In genomic region chr15:74427607-74428441, GRCh38 we compare ENCODE assay signal across 1 cellular context.
TF ChIP-seq lines count a peak whose summit lies in the region.

No MANE protein-coding gene starts in this region.

TF ChIP-seq in HepG2, 621 proteins besides CTCF, POLR2A, EP300 and RAD21 (continued from another document):
- TF ChIP-seq, protein P1, sequence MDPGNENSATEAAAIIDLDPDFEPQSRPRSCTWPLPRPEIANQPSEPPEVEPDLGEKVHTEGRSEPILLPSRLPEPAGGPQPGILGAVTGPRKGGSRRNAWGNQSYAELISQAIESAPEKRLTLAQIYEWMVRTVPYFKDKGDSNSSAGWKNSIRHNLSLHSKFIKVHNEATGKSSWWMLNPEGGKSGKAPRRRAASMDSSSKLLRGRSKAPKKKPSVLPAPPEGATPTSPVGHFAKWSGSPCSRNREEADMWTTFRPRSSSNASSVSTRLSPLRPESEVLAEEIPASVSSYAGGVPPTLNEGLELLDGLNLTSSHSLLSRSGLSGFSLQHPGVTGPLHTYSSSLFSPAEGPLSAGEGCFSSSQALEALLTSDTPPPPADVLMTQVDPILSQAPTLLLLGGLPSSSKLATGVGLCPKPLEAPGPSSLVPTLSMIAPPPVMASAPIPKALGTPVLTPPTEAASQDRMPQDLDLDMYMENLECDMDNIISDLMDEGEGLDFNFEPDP (CRISPR knock-in tag; conservative IDR thresholded peaks at IDR 0.05) = 0 out of 2 replicates have a peak, but pooled peaks have one; percentile 36
- peak; percentile 51; the same call in 1 of the 2 replicates for TF ChIP-seq NR2C2 (CRISPR knock-in tag; IDR thresholded peaks at IDR 0.05; ENCODE audit: borderline replicate concordance)
- no peak for TF ChIP-seq MAZ (IDR thresholded peaks at IDR 0.05; ENCODE audit: borderline replicate concordance, low read depth, low read length)
- no peak for TF ChIP-seq MAZ (CRISPR knock-in tag; IDR thresholded peaks at IDR 0.05; ENCODE audit: low read depth)
- TF ChIP-seq RXRA (CRISPR knock-in tag; IDR thresholded peaks at IDR 0.05) = peak; percentile 53; the same call in 1 of the 2 replicates
